ENCODE assay signal across 1 cellular context in genomic region chr9:95285307-95285706, GRCh38.
TF ChIP-seq lines count a peak whose summit lies in the region.

No MANE protein-coding gene starts in this region.

TF ChIP-seq in K562, 482 proteins besides CTCF, POLR2A, EP300 and RAD21 (continued from another document):
- TF ChIP-seq, protein P1, sequence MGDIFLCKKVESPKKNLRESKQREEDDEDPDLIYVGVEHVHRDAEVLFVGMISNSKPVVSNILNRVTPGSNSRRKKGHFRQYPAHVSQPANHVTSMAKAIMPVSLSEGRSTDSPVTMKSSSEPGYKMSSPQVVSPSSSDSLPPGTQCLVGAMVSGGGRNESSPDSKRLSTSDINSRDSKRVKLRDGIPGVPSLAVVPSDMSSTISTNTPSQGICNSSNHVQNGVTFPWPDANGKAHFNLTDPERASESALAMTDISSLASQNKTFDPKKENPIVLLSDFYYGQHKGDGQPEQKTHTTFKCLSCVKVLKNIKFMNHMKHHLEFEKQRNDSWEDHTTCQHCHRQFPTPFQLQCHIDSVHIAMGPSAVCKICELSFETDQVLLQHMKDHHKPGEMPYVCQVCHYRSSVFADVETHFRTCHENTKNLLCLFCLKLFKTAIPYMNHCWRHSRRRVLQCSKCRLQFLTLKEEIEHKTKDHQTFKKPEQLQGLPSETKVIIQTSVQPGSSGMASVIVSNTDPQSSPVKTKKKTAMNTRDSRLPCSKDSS (IDR thresholded peaks at IDR 0.05; ENCODE audit: low read depth, partially characterized antibody): no peak
- TF ChIP-seq, protein P2, sequence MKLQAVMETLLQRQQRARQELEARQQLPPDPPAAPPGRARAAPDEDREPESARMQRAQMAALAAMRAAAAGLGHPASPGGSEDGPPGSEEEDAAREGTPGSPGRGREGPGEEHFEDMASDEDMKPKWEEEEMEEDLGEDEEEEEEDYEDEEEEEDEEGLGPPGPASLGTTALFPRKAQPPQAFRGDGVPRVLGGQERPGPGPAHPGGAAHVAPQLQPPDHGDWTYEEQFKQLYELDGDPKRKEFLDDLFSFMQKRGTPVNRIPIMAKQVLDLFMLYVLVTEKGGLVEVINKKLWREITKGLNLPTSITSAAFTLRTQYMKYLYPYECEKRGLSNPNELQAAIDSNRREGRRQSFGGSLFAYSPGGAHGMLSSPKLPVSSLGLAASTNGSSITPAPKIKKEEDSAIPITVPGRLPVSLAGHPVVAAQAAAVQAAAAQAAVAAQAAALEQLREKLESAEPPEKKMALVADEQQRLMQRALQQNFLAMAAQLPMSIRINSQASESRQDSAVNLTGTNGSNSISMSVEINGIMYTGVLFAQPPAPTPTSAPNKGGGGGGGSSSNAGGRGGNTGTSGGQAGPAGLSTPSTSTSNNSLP (IDR thresholded peaks at IDR 0.05; ENCODE audit: borderline replicate concordance, low read depth, low read length): no peak
- TF ChIP-seq C11orf30 (IDR thresholded peaks at IDR 0.05; ENCODE audit: low read depth) (peak; percentile 60; the same call in 1 of the 2 replicates), MTA3 (IDR thresholded peaks at IDR 0.05; ENCODE audit: borderline replicate concordance) (no peak), RBFOX2 (IDR thresholded peaks at IDR 0.05; ENCODE audit: low read depth, low read length) (no peak), ZNF316 (IDR thresholded peaks at IDR 0.05) (peak; percentile 73), PRMT5 (CRISPR knock-in tag; IDR thresholded peaks at IDR 0.05) (no peak)
